13 cellular contexts compared by ENCODE assay signal in genomic region chr3:47412842-47413520, GRCh38. TPM values are rescaled to one million over a fixed set of nuclear protein-coding genes. Genes with fewer than 3 reads are reported as not detected.
A peak's percentile ranks its signal among the peaks of the same experiment; 100 is the strongest.
DNase-seq lines count a peak whose midpoint lies in the region; ATAC-seq and TF ChIP-seq lines count a peak whose summit lies in the region.
"Had no signal": no experiment of that assay in that cellular context is flagged by ENCODE, and none has a peak within 500 bp of the region (broad histone marks: within the 10 kb centered on the region; RNA-seq: fewer than 3 reads in every experiment).

No MANE protein-coding gene starts in this region.

- peak; percentile 6 for TF ChIP-seq POLR2A in GM19099 (IDR thresholded peaks at IDR 0.05; ENCODE audit: extremely low read depth, insufficient read length, low read depth)
- no peak for TF ChIP-seq POLR2A in ovary (IDR thresholded peaks at IDR 0.05)

- ATAC-seq in GM21529 (IDR thresholded peaks at IDR 0.05; ENCODE audit: unreplicated experiment): no peak
- ATAC-seq: esophagus mucosa had no signal

- no peaks in the 10 kb centered on the region for H3K9me3 Mint-ChIP-seq in T-helper 2 cell treated with Interferon-gamma antibody and Interleukin-4, amounts not matched to agents 5 μg/mL and 100 μg/mL, for 36 hours
- no peaks in the 10 kb centered on the region for H3K9me3 Mint-ChIP-seq in neural crest cell

- no peaks in the 10 kb centered on the region for H3K9me3 ChIP-seq in ovary
- H3K9me3 ChIP-seq: thyroid gland had no signal

- no peaks in the 10 kb centered on the region for H3K4me1 ChIP-seq in ovary (ENCODE audit: insufficient read depth)
- H3K4me1 ChIP-seq: thyroid gland had no signal

- H3K36me3 ChIP-seq in ovary: no peaks in the 10 kb centered on the region

- H3K4me3 ChIP-seq in cardiac fibroblast (replicated peaks in 1 of 2; ENCODE audit: low read depth in 2 of 2, low read length in 2 of 2) (no peak overlapping the region), ovary (no peak overlapping the region)
- H3K4me3 ChIP-seq: thyroid gland had no signal

- H3K36me3 Mint-ChIP-seq in T-helper 2 cell treated with Interferon-gamma antibody and Interleukin-4, amounts not matched to agents 5 μg/mL and 100 μg/mL, for 36 hours (ENCODE audit: low read depth): peaks cover 21% of the 10 kb centered on the region
- H3K36me3 Mint-ChIP-seq in neural crest cell (ENCODE audit: low read depth): peaks cover 8% of the 10 kb centered on the region

- H3K27me3 ChIP-seq in ovary: no peaks in the 10 kb centered on the region
- H3K27me3 ChIP-seq: thyroid gland had no signal

- DNase-seq in T-helper 2 cell treated with Interferon-gamma antibody and Interleukin-4, amounts not matched to agents 5 μg/mL and 100 μg/mL, for 36 hours (ENCODE audit: low spot score): no peak
- DNase-seq in T-helper 2 cell (no peak), cardiac fibroblast (ENCODE audit: low read depth in 2 of 2) (no peak), neural crest cell (ENCODE audit: low read depth, low spot score) (no peak), islet precursor cell (no peak), ovary (no peak)
- DNase-seq: activated CD8-positive, alpha-beta memory T cell treated with anti-CD3 and anti-CD28 coated beads, Interleukin-2, amount 50 U/mL, for 4 hours; NCI-H2081; NK-92 treated with Interleukin-12 subunit alpha and Interleukin-12 subunit beta, amount 100 ng/mL, for 24 hours; thyroid gland had no signal

- no peaks in the 10 kb centered on the region for H3K27me3 Mint-ChIP-seq in T-helper 2 cell treated with Interferon-gamma antibody and Interleukin-4, amounts not matched to agents 5 μg/mL and 100 μg/mL, for 36 hours (ENCODE audit: low read depth)
- H3K27me3 Mint-ChIP-seq in neural crest cell (ENCODE audit: low read depth): no peaks in the 10 kb centered on the region

- 47 to 53% (median 50%) methylated on average over 11 to 12 of the region's 12 CpGs for WGBS in ovary, 3 donors

- H3K4me3 Mint-ChIP-seq in T-helper 2 cell treated with Interferon-gamma antibody and Interleukin-4, amounts not matched to agents 5 μg/mL and 100 μg/mL, for 36 hours: no peak overlapping the region
- no peak overlapping the region for H3K4me3 Mint-ChIP-seq in neural crest cell

- no peak for TF ChIP-seq EP300 in ovary (IDR thresholded peaks at IDR 0.05)

- no peaks in the 10 kb centered on the region for H3K4me1 Mint-ChIP-seq in T-helper 2 cell treated with Interferon-gamma antibody and Interleukin-4, amounts not matched to agents 5 μg/mL and 100 μg/mL, for 36 hours (ENCODE audit: low read depth)
- peaks cover 7% of the 10 kb centered on the region for H3K4me1 Mint-ChIP-seq in neural crest cell

- peak overlapping the region; percentile 15 for H3K27ac Mint-ChIP-seq in T-helper 2 cell treated with Interferon-gamma antibody and Interleukin-4, amounts not matched to agents 5 μg/mL and 100 μg/mL, for 36 hours
- H3K27ac Mint-ChIP-seq in neural crest cell (ENCODE audit: unreplicated experiment): no peak overlapping the region

- TF ChIP-seq CTCF in cardiac fibroblast (IDR thresholded peaks at IDR 0.05; ENCODE audit: low read depth, low read length): peak; percentile 19
- peak; percentile 17 for TF ChIP-seq CTCF in neural crest cell (conservative IDR thresholded peaks at IDR 0.05)
- TF ChIP-seq CTCF in ovary (IDR thresholded peaks at IDR 0.05): no peak

- intact Hi-C loops in ovary (cut with DNase I): no loop called here

- H3K27ac ChIP-seq in ovary: no peak overlapping the region
- H3K27ac ChIP-seq: thyroid gland had no signal

RNA-seq across cellular contexts. Expression of gene PTPN23, which starts 32.2 kb away (rescaled TPM):
- total RNA-seq in neural crest cell: 43.9 and 47.2 TPM in 2 replicates
- total RNA-seq in ovary: 10 to 100 TPM; 16.4 to 56.9 (median 44.4) TPM
- polyA plus RNA-seq in ovary: 10 to 100 TPM in 1 of 2 donors, 1 to 10 TPM in 1; 7.3 to 18.3 TPM

Comparison
In these comparisons a context has a peak if more than half of its experiments do, and no peak if none do; other contexts are left out.
1. CTCF ChIP-seq: peak in cardiac fibroblast (single experiment) and neural crest cell (single experiment); none in ovary (0 of 3).